ENCODE assay signal across 28 cellular contexts in the genomic region with DNA sequence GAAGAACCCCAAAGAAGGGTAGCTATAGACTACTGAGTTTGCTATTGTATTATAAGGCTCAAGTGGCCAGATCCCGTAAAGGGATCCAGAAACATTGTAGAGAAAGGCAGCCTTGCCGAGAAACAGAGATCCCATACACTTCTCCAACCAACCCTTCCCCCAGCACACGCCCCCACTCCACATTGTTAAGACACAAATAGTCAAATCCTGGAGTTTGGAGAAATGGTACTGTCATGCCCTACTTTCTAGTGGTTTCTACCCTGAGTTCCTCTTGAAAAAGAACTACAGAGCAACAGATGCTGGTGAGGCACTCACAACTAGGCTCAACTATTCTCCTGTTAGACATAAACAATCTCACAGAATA. TPM values are rescaled to one million over a fixed set of nuclear protein-coding genes. Genes with fewer than 3 reads are reported as not detected.
DNase-seq lines count a peak whose midpoint lies in the region; ATAC-seq and TF ChIP-seq lines count a peak whose summit lies in the region.
"Had no signal": no experiment of that assay in that cellular context is flagged by ENCODE, and none has a peak within 500 bp of the region (broad histone marks: within the 10 kb centered on the region; RNA-seq: fewer than 3 reads in every experiment).

No MANE protein-coding gene starts in this region.

- peaks cover 0 to 14% of the 10 kb centered on the region in 2 donors for H3K4me1 ChIP-seq in right atrium auricular region
- H3K4me1 ChIP-seq in mammary epithelial cell (ENCODE audit: insufficient read depth, low read length) = peaks cover 18% of the 10 kb centered on the region
- H3K4me1 ChIP-seq in transverse colon = peaks cover 0 to 9% (median 1%) of the 10 kb centered on the region in 4 donors
- H3K4me1 ChIP-seq: BLaER1 treated with 17β-estradiol and CSF1 and Interleukin-3, amounts not matched to agents 10 nM and 100 nM; upper lobe of right lung had no signal

- 98% methylated on average over 3 of the region's 3 CpGs for WGBS in mammary epithelial cell (ENCODE audit: low coverage, missing lambda C conversion rate)
- 92 to 94% methylated on average over 3 of the region's 3 CpGs for WGBS in transverse colon (ENCODE audit: low coverage in 1 of 2), 2 donors

- no peak overlapping the region for H3K4me2 ChIP-seq in mammary epithelial cell (ENCODE audit: insufficient read depth, low read depth, low read length)
- H3K4me2 ChIP-seq: BLaER1 treated with 17β-estradiol and CSF1 and Interleukin-3, amounts not matched to agents 10 nM and 100 nM had no signal

- H4K20me1 ChIP-seq in mammary epithelial cell (ENCODE audit: insufficient read depth, low read length) = no peaks in the 10 kb centered on the region
- H4K20me1 ChIP-seq: BLaER1 treated with 17β-estradiol and CSF1 and Interleukin-3, amounts not matched to agents 10 nM and 100 nM had no signal

- intact Hi-C loops in Right ventricle myocardium inferior (cut with DNase I) = no loop called here
- intact Hi-C loops in mammary epithelial cell (cut with micrococcal nuclease) = loop anchor here (2.0 kb wide), 1 partner anchor 33 kb away; the partner anchor contains the start of gene B4GALT4
- intact Hi-C loops in transverse colon (cut with DNase I; ENCODE audit: low total_unique reads) = no loop called here

- peaks cover 46% of the 10 kb centered on the region for H3K36me3 Mint-ChIP-seq in stimulated activated effector memory CD8-positive, alpha-beta T cell treated with anti-CD3 and anti-CD28 coated beads, Interleukin-12 subunit alpha, Interleukin-12 subunit beta, amount 100 ng/mL, for 72 hours

- dilution Hi-C loops in mammary epithelial cell (cut with HindIII; ENCODE audit: low sequenced_read_pairs) = no loop called here

- ATAC-seq in Right ventricle myocardium inferior = no peak
- no peak for ATAC-seq in stimulated activated effector memory CD8-positive, alpha-beta T cell treated with anti-CD3 and anti-CD28 coated beads, Interleukin-12 subunit alpha, Interleukin-12 subunit beta, amount 100 ng/mL, for 72 hours
- no peak for ATAC-seq in HG02938 (IDR thresholded peaks at IDR 0.05; ENCODE audit: unreplicated experiment)
- ATAC-seq: HepG2 had no signal

- peak overlapping the region; percentile 14 to 22 for H3K27ac ChIP-seq in right atrium auricular region
- 0 out of 2 replicates have a peak overlapping the region, but pooled peaks have one; percentile 4 for H3K27ac ChIP-seq in HL-60 (replicated peaks)
- H3K27ac ChIP-seq in mammary epithelial cell (ENCODE audit: insufficient read depth, low read depth, low read length) = peak overlapping the region; percentile 3
- no peak overlapping the region for H3K27ac ChIP-seq in transverse colon
- H3K27ac ChIP-seq: BLaER1 treated with 17β-estradiol and CSF1 and Interleukin-3, amounts not matched to agents 10 nM and 100 nM; upper lobe of right lung had no signal

- DNase-seq in right atrium auricular region (ENCODE audit: low spot score) = no peak
- no peak for DNase-seq in Right ventricle myocardium inferior (ENCODE audit: missing footprints)
- no peak for DNase-seq in HL-60 (ENCODE audit: low read depth in 1 of 2, low spot score in 1 of 2)
- DNase-seq in mammary epithelial cell = no peak
- DNase-seq in stimulated activated effector memory CD8-positive, alpha-beta T cell treated with anti-CD3 and anti-CD28 coated beads, Interleukin-12 subunit alpha, Interleukin-12 subunit beta, amount 100 ng/mL, for 72 hours (ENCODE audit: low spot score in 2 of 2) = no peak
- DNase-seq in transverse colon = no peak
- DNase-seq in kidney tubule cell (ENCODE audit: low spot score) = no peak
- DNase-seq: activated B cell treated with CpG ODN at 0.5 μM for 24 hours; activated CD4-positive, alpha-beta memory T cell treated with anti-CD3 and anti-CD28 coated beads for 36 hours; activated effector memory CD4-positive, alpha-beta T cell treated with Interleukin-2 at 50 U/mL for 16 hours; left ventricle myocardium superior; midbrain; NCI-H1048; NCI-H1694 treated with DMSO at 0.1 percent for 48 hours; nephron progenitor cell; PC-3; SIG-M5; stimulated activated CD4-positive, alpha-beta T cell treated with anti-CD3 and anti-CD28 coated beads, Interleukin-2, amount 100 ng/mL, for 24 hours; SW 1271; upper lobe of right lung had no signal

- H3K9me3 ChIP-seq in right atrium auricular region (no peaks in the 10 kb centered on the region), mammary epithelial cell (replicated peaks; ENCODE audit: insufficient read depth, low read length) (no peaks in the 10 kb centered on the region), transverse colon (no peaks in the 10 kb centered on the region)
- H3K9me3 ChIP-seq: pancreas, upper lobe of right lung had no signal

- H3K4me1 Mint-ChIP-seq in stimulated activated effector memory CD8-positive, alpha-beta T cell treated with anti-CD3 and anti-CD28 coated beads, Interleukin-12 subunit alpha, Interleukin-12 subunit beta, amount 100 ng/mL, for 72 hours = peaks cover 15% of the 10 kb centered on the region
- H3K4me1 Mint-ChIP-seq: activated B cell treated with CpG ODN at 0.5 μM for 24 hours had no signal

- no peak overlapping the region for H3K9ac ChIP-seq in mammary epithelial cell (ENCODE audit: insufficient read depth, low read length)
- H3K9ac ChIP-seq: BLaER1 treated with 17β-estradiol and CSF1 and Interleukin-3, amounts not matched to agents 10 nM and 100 nM had no signal

- H2AFZ ChIP-seq in mammary epithelial cell (ENCODE audit: low read depth, low read length) = no peak overlapping the region

- H3K79me2 ChIP-seq in mammary epithelial cell (ENCODE audit: insufficient read depth, low read length) = no peaks in the 10 kb centered on the region

- CTCF ChIA-PET in mammary epithelial cell (lab: Charles Lee; ENCODE audit: low non-redundant PET) = no interaction called here

- H3K36me3 ChIP-seq in right atrium auricular region = peaks cover 9% of the 10 kb centered on the region
- peaks cover 5% of the 10 kb centered on the region for H3K36me3 ChIP-seq in mammary epithelial cell (ENCODE audit: insufficient read depth, low read length)
- H3K36me3 ChIP-seq in transverse colon = peaks cover 0 to 25% (median 5%) of the 10 kb centered on the region in 4 donors
- H3K36me3 ChIP-seq: pancreas had no signal

- H3K27me3 ChIP-seq in right atrium auricular region = no peaks in the 10 kb centered on the region
- no peaks in the 10 kb centered on the region for H3K27me3 ChIP-seq in HL-60 (ENCODE audit: insufficient read depth, poor library complexity, severe bottlenecking)
- no peaks in the 10 kb centered on the region for H3K27me3 ChIP-seq in mammary epithelial cell (ENCODE audit: insufficient read depth, low read length)
- no peaks in the 10 kb centered on the region for H3K27me3 ChIP-seq in transverse colon
- H3K27me3 ChIP-seq: BLaER1 treated with 17β-estradiol and CSF1 and Interleukin-3, amounts not matched to agents 10 nM and 100 nM; pancreas; upper lobe of right lung had no signal

- H3K4me3 Mint-ChIP-seq in stimulated activated effector memory CD8-positive, alpha-beta T cell treated with anti-CD3 and anti-CD28 coated beads, Interleukin-12 subunit alpha, Interleukin-12 subunit beta, amount 100 ng/mL, for 72 hours = no peak overlapping the region
- H3K4me3 Mint-ChIP-seq: activated B cell treated with CpG ODN at 0.5 μM for 24 hours; activated CD4-positive, alpha-beta memory T cell treated with anti-CD3 and anti-CD28 coated beads for 36 hours; nephron progenitor cell had no signal

- TF ChIP-seq CTCF in right atrium auricular region (IDR thresholded peaks at IDR 0.05) (no peak), HL-60 (IDR thresholded peaks at IDR 0.05; ENCODE audit: insufficient read depth, low read length) (no peak), mammary epithelial cell (conservative IDR thresholded peaks at IDR 0.05 in 1 of 2, IDR thresholded peaks at IDR 0.05 in 1 of 2; ENCODE audit: extremely low read depth in 1 of 2, insufficient read depth in 1 of 2, low read depth in 1 of 2, low read length in 2 of 2) (no peak), transverse colon (IDR thresholded peaks at IDR 0.05) (no peak)

- TF ChIP-seq POLR2A in transverse colon (IDR thresholded peaks at IDR 0.05) = no peak

- BruUV-seq in mammary epithelial cell (replicated peaks; lab: Mats Ljungman, UMichigan) = no TSS peak

- no peak for TF ChIP-seq EP300 in transverse colon (IDR thresholded peaks at IDR 0.05; ENCODE audit: low read depth)

- H3K4me3 ChIP-seq in right atrium auricular region (no peak overlapping the region), HL-60 (replicated peaks; ENCODE audit: insufficient read depth, low read length) (no peak overlapping the region), mammary epithelial cell (replicated peaks in 1 of 3; ENCODE audit: insufficient read depth in 1 of 3, low read depth in 2 of 3, low read length in 3 of 3) (no peak overlapping the region), transverse colon (no peak overlapping the region)
- H3K4me3 ChIP-seq: BLaER1 treated with 17β-estradiol and CSF1 and Interleukin-3, amounts not matched to agents 10 nM and 100 nM; pancreas; upper lobe of right lung had no signal

- H3K9me3 Mint-ChIP-seq in stimulated activated effector memory CD8-positive, alpha-beta T cell treated with anti-CD3 and anti-CD28 coated beads, Interleukin-12 subunit alpha, Interleukin-12 subunit beta, amount 100 ng/mL, for 72 hours = no peaks in the 10 kb centered on the region
- H3K9me3 Mint-ChIP-seq: activated B cell treated with CpG ODN at 0.5 μM for 24 hours; activated CD4-positive, alpha-beta memory T cell treated with anti-CD3 and anti-CD28 coated beads for 36 hours had no signal

- in situ Hi-C loops in mammary epithelial cell (cut with MboI; ENCODE audit: low sequenced_read_pairs in 2 of 2) (no loop called here), transverse colon (cut with MboI; ENCODE audit: low pct_ligation_motif_present in 1 of 4, low pct_unique_long_range_greater_than_20kb in 1 of 4, low sequenced_read_pairs in 3 of 4) (no loop called here)

- H3K27ac Mint-ChIP-seq in stimulated activated effector memory CD8-positive, alpha-beta T cell treated with anti-CD3 and anti-CD28 coated beads, Interleukin-12 subunit alpha, Interleukin-12 subunit beta, amount 100 ng/mL, for 72 hours = peak overlapping the region; percentile 2
- H3K27ac Mint-ChIP-seq: activated B cell treated with CpG ODN at 0.5 μM for 24 hours; activated CD4-positive, alpha-beta memory T cell treated with anti-CD3 and anti-CD28 coated beads for 36 hours; nephron progenitor cell had no signal

RNA-seq across cellular contexts. Expression of gene B4GALT4, which starts 33.2 kb away (rescaled TPM):
- total RNA-seq in right atrium auricular region (10 to 100 TPM; 15.6 to 16.4 TPM), Right ventricle myocardium inferior (12.0 TPM), mammary epithelial cell (10 to 100 TPM; 18.3 to 34.8 TPM), transverse colon (10 to 100 TPM; 27.7 to 54.2 (median 52.0) TPM)
- 18.9 TPM for polyA plus RNA-seq in mammary epithelial cell
- polyA minus RNA-seq in mammary epithelial cell = 18.0 TPM

RNA-seq across cellular contexts. Expression of gene UPK1B, which starts 34.1 kb away (rescaled TPM):
- total RNA-seq in right atrium auricular region (10 to 100 TPM in 1 of 2 donors, 1 to 10 TPM in 1; 5.2 to 19.1 TPM), Right ventricle myocardium inferior (0.11 TPM), mammary epithelial cell (1 to 10 TPM in 1 of 2 donors, not detected in 1; 1.7 TPM), transverse colon (under 1 TPM in 1 of 4 donors, not detected in 3; 0.95 TPM)
- polyA plus RNA-seq in mammary epithelial cell = 0.50 TPM
- 1.4 TPM for polyA minus RNA-seq in mammary epithelial cell
- total RNA-seq: activated B cell treated with CpG ODN at 0.5 μM for 24 hours; activated CD4-positive, alpha-beta memory T cell treated with anti-CD3 and anti-CD28 coated beads for 36 hours; chondrocyte; Daoy; HepG2; LHCN-M2; NCI-H460 had no signal
- polyA plus RNA-seq: HepG2 had no signal

Comparison
In these comparisons a context has a peak if more than half of its experiments do, and no peak if none do; other contexts are left out.
1. H3K27ac ChIP-seq: peak in right atrium auricular region (2 of 2), HL-60 (single experiment) and mammary epithelial cell (single experiment); none in transverse colon (0 of 4).